ENCODE assay signal across 16 cellular contexts in the genomic region with DNA sequence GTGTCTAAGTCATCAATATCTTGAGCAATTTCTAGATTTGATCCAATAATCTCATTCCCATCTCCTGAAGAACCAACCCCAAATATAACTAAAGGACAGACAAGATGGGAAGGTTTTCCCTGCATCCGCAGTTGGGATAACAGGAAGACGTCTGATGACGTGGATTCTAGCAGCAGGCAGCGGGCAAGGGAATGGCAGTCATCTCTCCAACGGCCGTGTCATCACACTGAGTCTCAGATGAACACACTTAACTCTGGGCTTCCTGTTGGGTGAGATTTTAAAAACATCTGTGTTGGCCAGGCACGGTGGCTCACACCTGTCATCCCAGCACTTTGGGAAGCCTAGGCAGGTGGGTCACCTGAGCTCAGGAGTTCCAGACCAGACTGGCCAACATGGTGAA. TPM values are rescaled to one million over a fixed set of nuclear protein-coding genes. Genes with fewer than 3 reads are reported as not detected.
DNase-seq lines count a peak whose midpoint lies in the region; ATAC-seq, FAIRE-seq and TF ChIP-seq lines count a peak whose summit lies in the region.
"Had no signal": no experiment of that assay in that cellular context is flagged by ENCODE, and none has a peak within 500 bp of the region (broad histone marks: within the 10 kb centered on the region; RNA-seq: fewer than 3 reads in every experiment).

No MANE protein-coding gene starts in this region.

- 0 out of 20 replicates have a peak overlapping the region, but pooled peaks of 1 of the 10 experiments have one; percentile 37 for H3K4me3 ChIP-seq in BLaER1 treated with 17β-estradiol and CSF1 and Interleukin-3, amounts not matched to agents 10 nM and 100 nM
- H3K4me3 ChIP-seq in IMR-90 (ENCODE audit: insufficient read depth, low read depth, low read length) = no peak overlapping the region
- no peak overlapping the region for H3K4me3 ChIP-seq in neural progenitor cell
- no peak overlapping the region for H3K4me3 ChIP-seq in pancreas
- H3K4me3 ChIP-seq: A549, GM23338 had no signal

- CTCF ChIA-PET in IMR-90 (lab: Yijun Ruan, JAX) = no interaction called here

- no peaks in the 10 kb centered on the region for H4K20me1 ChIP-seq in BLaER1 treated with 17β-estradiol and CSF1 and Interleukin-3, amounts not matched to agents 10 nM and 100 nM
- H4K20me1 ChIP-seq in IMR-90 (ENCODE audit: insufficient read depth, low read length) = no peaks in the 10 kb centered on the region
- H4K20me1 ChIP-seq in neural progenitor cell (ENCODE audit: low read depth) = no peaks in the 10 kb centered on the region

- peak overlapping the region in 9 of 11 experiments; percentile 9 to 50 (median 37); a peak in 12 of 22 replicates for H3K9ac ChIP-seq in BLaER1 treated with 17β-estradiol and CSF1 and Interleukin-3, amounts not matched to agents 10 nM and 100 nM
- H3K9ac ChIP-seq in IMR-90 (ENCODE audit: low read depth, low read length) (no peak overlapping the region), neural progenitor cell (no peak overlapping the region)

- H2BK15ac ChIP-seq in IMR-90 (ENCODE audit: low read depth, low read length) = no peak overlapping the region

- H2BK120ac ChIP-seq in IMR-90 (ENCODE audit: low read depth, low read length) = no peak overlapping the region

- TF ChIP-seq POLR2A in IMR-90 (IDR thresholded peaks at IDR 0.05; ENCODE audit: low read depth, low read length) = no peak

- no peak for TF ChIP-seq RAD21 in IMR-90 (IDR thresholded peaks at IDR 0.05; ENCODE audit: low read length)

- intact Hi-C loops in IMR-90 (cut with micrococcal nuclease) (no loop called here), pancreas (cut with DNase I) (no loop called here)

- no peak overlapping the region for H2BK5ac ChIP-seq in IMR-90 (ENCODE audit: low read depth, low read length, poor library complexity, severe bottlenecking)

- H3K27me3 Mint-ChIP-seq in neural progenitor cell (ENCODE audit: insufficient read depth, low read depth) = peaks cover 17% of the 10 kb centered on the region

- H3K9me1 ChIP-seq in IMR-90 (ENCODE audit: insufficient read depth, low read length) = no peaks in the 10 kb centered on the region

- peak overlapping the region; percentile 42 for H3K27ac Mint-ChIP-seq in neural progenitor cell
- no peak overlapping the region for H3K27ac Mint-ChIP-seq in activated naive CD4-positive, alpha-beta T cell treated with anti-CD3 and anti-CD28 coated beads, Interleukin-2, amount 50 U/mL, for 72 hours
- H3K27ac Mint-ChIP-seq: CD8-positive, alpha-beta T cell; GM23338; IgD-negative memory B cell had no signal

- H2AFZ ChIP-seq in IMR-90 (replicated peaks; ENCODE audit: low read length, poor library complexity) (peak overlapping the region; percentile 23), neural progenitor cell (replicated peaks) (no peak overlapping the region)
- H2AFZ ChIP-seq: GM23338 had no signal

- peaks cover 14% of the 10 kb centered on the region for H3K4me1 Mint-ChIP-seq in neural progenitor cell
- H3K4me1 Mint-ChIP-seq: GM23338 had no signal

- H3F3A ChIP-seq in neural progenitor cell (ENCODE audit: low read depth) = no peaks in the 10 kb centered on the region

- H3K36me3 Mint-ChIP-seq in neural progenitor cell = peaks cover 2% of the 10 kb centered on the region
- peaks cover 9 to 14% of the 10 kb centered on the region in 2 donors for H3K36me3 Mint-ChIP-seq in activated naive CD4-positive, alpha-beta T cell treated with anti-CD3 and anti-CD28 coated beads, Interleukin-2, amount 50 U/mL, for 72 hours
- H3K36me3 Mint-ChIP-seq: CD8-positive, alpha-beta T cell had no signal

- ATAC-seq in IMR-90 (ENCODE audit: low read depth) (no peak), pancreas (no peak)
- no peak for ATAC-seq in activated naive CD4-positive, alpha-beta T cell treated with anti-CD3 and anti-CD28 coated beads, Interleukin-2, amount 50 U/mL, for 72 hours
- ATAC-seq: A549; CD8-positive, alpha-beta T cell; GM23338 had no signal

- no peak overlapping the region for H4K8ac ChIP-seq in IMR-90 (ENCODE audit: low read depth in 2 of 2, low read length in 2 of 2)

- peaks cover 30 to 55% (median 50%) of the 10 kb centered on the region in 10 experiments for H3K4me1 ChIP-seq in BLaER1 treated with 17β-estradiol and CSF1 and Interleukin-3, amounts not matched to agents 10 nM and 100 nM
- no peaks in the 10 kb centered on the region for H3K4me1 ChIP-seq in IMR-90 (ENCODE audit: control insufficient read depth, insufficient read depth, low read length)
- H3K4me1 ChIP-seq in neural progenitor cell = no peaks in the 10 kb centered on the region
- peaks cover 0 to 18% (median 9%) of the 10 kb centered on the region in 3 donors for H3K4me1 ChIP-seq in pancreas
- H3K4me1 ChIP-seq: A549 had no signal

- peaks cover 14% of the 10 kb centered on the region for H3K9me3 Mint-ChIP-seq in neural progenitor cell
- H3K9me3 Mint-ChIP-seq in activated naive CD4-positive, alpha-beta T cell treated with anti-CD3 and anti-CD28 coated beads, Interleukin-2, amount 50 U/mL, for 72 hours = peaks cover 4 to 12% of the 10 kb centered on the region in 2 donors

- no peak overlapping the region for H3K14ac ChIP-seq in IMR-90 (replicated peaks; ENCODE audit: low read depth, low read length)

- H3K27ac ChIP-seq in BLaER1 treated with 17β-estradiol and CSF1 and Interleukin-3, amounts not matched to agents 10 nM and 100 nM = peak overlapping the region in 9 of 11 experiments; percentile 25 to 71 (median 62); a peak in 17 of 22 replicates
- H3K27ac ChIP-seq in IMR-90 (ENCODE audit: insufficient read depth, low read length) = no peak overlapping the region
- no peak overlapping the region for H3K27ac ChIP-seq in neural progenitor cell
- H3K27ac ChIP-seq in pancreas = no peak overlapping the region
- H3K27ac ChIP-seq: A549 had no signal

- H3K4me3 Mint-ChIP-seq in neural progenitor cell = no peak overlapping the region
- H3K4me3 Mint-ChIP-seq: CD8-positive, alpha-beta T cell; GM23338 had no signal

- no peak overlapping the region for H3K23ac ChIP-seq in IMR-90 (ENCODE audit: low read depth, low read length)

- POLR2A ChIA-PET in IMR-90 (lab: Charles Lee; ENCODE audit: unreplicated experiment) = no interaction called here

- WGBS in IMR-90 (ENCODE audit: extremely low coverage in 2 of 2, insufficient read length in 1 of 2), 2 experiments = no CpG with 5 or more reads among the region's 7 CpGs
- 93 to 94% methylated on average over 7 of the region's 7 CpGs for WGBS in pancreas, 2 donors

- H3K9me3 ChIP-seq in BLaER1 treated with 17β-estradiol and CSF1 and Interleukin-3, amounts not matched to agents 10 nM and 100 nM (replicated peaks in 1 of 11) = peaks cover 13 to 19% (median 14%) of the 10 kb centered on the region in 11 experiments
- H3K9me3 ChIP-seq in IMR-90 (ENCODE audit: control insufficient read depth, insufficient read depth, low read length) (peaks cover 13% of the 10 kb centered on the region), neural progenitor cell (ENCODE audit: low read depth) (no peaks in the 10 kb centered on the region), pancreas (no peaks in the 10 kb centered on the region)

- H3K27me3 ChIP-seq in BLaER1 treated with 17β-estradiol and CSF1 and Interleukin-3, amounts not matched to agents 10 nM and 100 nM = peaks cover 0 to 6% (median 0%) of the 10 kb centered on the region in 11 experiments; a peak in 3 of 22 replicates
- H3K27me3 ChIP-seq in IMR-90 (ENCODE audit: control insufficient read depth, insufficient read depth, low read length) (no peaks in the 10 kb centered on the region; the same call in 1 of the 2 replicates), neural progenitor cell (no peaks in the 10 kb centered on the region), pancreas (no peaks in the 10 kb centered on the region)

- no peak for TF ChIP-seq CTCF in IMR-90 (conservative IDR thresholded peaks at IDR 0.05; ENCODE audit: low read depth, low read length)
- no peak for TF ChIP-seq CTCF in neural progenitor cell (IDR thresholded peaks at IDR 0.05)
- no peak for TF ChIP-seq CTCF in pancreas (IDR thresholded peaks at IDR 0.05)

- no peak overlapping the region for H2BK20ac ChIP-seq in IMR-90 (ENCODE audit: low read depth, low read length)

- DNase-seq in IMR-90 = no peak
- no peak for DNase-seq in neural progenitor cell (ENCODE audit: low spot score)
- no peak for DNase-seq in activated naive CD4-positive, alpha-beta T cell treated with anti-CD3 and anti-CD28 coated beads, Interleukin-2, amount 50 U/mL, for 72 hours (ENCODE audit: low spot score in 2 of 2)
- no peak for DNase-seq in 8988T
- DNase-seq in pancreas = no peak
- DNase-seq: AML-193; Calu3; CD8-positive, alpha-beta T cell; DMS79 treated with DMSO at 0.1 percent for 48 hours; GF-D8; HCEC 1CT had no signal

- H2AK5ac ChIP-seq in IMR-90 (ENCODE audit: low read depth, low read length) = peak overlapping the region; percentile 51; the same call in 1 of the 2 replicates

- no peak overlapping the region for H4K91ac ChIP-seq in IMR-90 (ENCODE audit: insufficient read depth, low read depth, low read length)

- no TSS peak for BruUV-seq in IMR-90 (replicated peaks; lab: Mats Ljungman, UMichigan)

- no peak overlapping the region for H3K56ac ChIP-seq in IMR-90 (ENCODE audit: extremely low read depth, insufficient read depth, low read length)

- H3K79me2 ChIP-seq in neural progenitor cell (ENCODE audit: low read depth) = no peaks in the 10 kb centered on the region

- no peak overlapping the region for H4K5ac ChIP-seq in IMR-90 (ENCODE audit: low read depth, low read length)

- H2AK9ac ChIP-seq in IMR-90 (replicated peaks; ENCODE audit: low read depth, low read length, poor library complexity) = no peak overlapping the region

- no peak for FAIRE-seq in pancreas (lab: Jason Lieb, UNC)
- FAIRE-seq: A549, H54 had no signal

- H3K36me3 ChIP-seq in BLaER1 treated with 17β-estradiol and CSF1 and Interleukin-3, amounts not matched to agents 10 nM and 100 nM = peaks cover 0 to 8% (median 0%) of the 10 kb centered on the region in 11 experiments; a peak in 3 of 22 replicates
- H3K36me3 ChIP-seq in IMR-90 (ENCODE audit: control insufficient read depth, insufficient read depth, low read length) = no peaks in the 10 kb centered on the region
- H3K36me3 ChIP-seq in neural progenitor cell = no peaks in the 10 kb centered on the region
- no peaks in the 10 kb centered on the region for H3K36me3 ChIP-seq in pancreas

- dilution Hi-C loops in IMR-90 (cut with HindIII; ENCODE audit: low sequenced_read_pairs, unreplicated experiment) = no loop called here

- H3K18ac ChIP-seq in IMR-90 (ENCODE audit: low read depth, low read length) = no peak overlapping the region

- H3K4ac ChIP-seq in IMR-90 (ENCODE audit: low read depth, low read length) = no peak overlapping the region

- no peaks in the 10 kb centered on the region for H3K79me1 ChIP-seq in IMR-90 (ENCODE audit: low read depth in 1 of 2, low read length in 2 of 2)

- in situ Hi-C loops in IMR-90 (cut with MboI; ENCODE audit: low sequenced_read_pairs) = no loop called here

- peak overlapping the region; percentile 63 to 85 (median 77) for H3K4me2 ChIP-seq in BLaER1 treated with 17β-estradiol and CSF1 and Interleukin-3, amounts not matched to agents 10 nM and 100 nM
- H3K4me2 ChIP-seq in IMR-90 (ENCODE audit: low read depth, low read length) (no peak overlapping the region), neural progenitor cell (no peak overlapping the region)
- H3K4me2 ChIP-seq: A549, GM23338 had no signal

RNA-seq across cellular contexts. Expression of gene TIMP2, which starts 20.9 kb away (rescaled TPM):
- total RNA-seq in IMR-90 (2012; rRNA removed) = 43.9 and 48.6 TPM in 2 replicates
- 352 and 416 TPM in 2 replicates for polyA plus RNA-seq in IMR-90 (2012; rRNA removed)
- 411 and 495 TPM in 2 replicates for polyA plus RNA-seq in IMR-90 (2012; cell fraction: cytosol; rRNA removed)
- 193 and 240 TPM in 2 replicates for polyA plus RNA-seq in IMR-90 (2012; cell fraction: nucleus; rRNA removed; ENCODE audit: low replicate concordance)
- total RNA-seq in neural progenitor cell (ENCODE audit: low replicate concordance) = 19.8 and 22.3 TPM in 2 replicates
- 1 to 10 TPM; 1.1 TPM for total RNA-seq in activated naive CD4-positive, alpha-beta T cell treated with anti-CD3 and anti-CD28 coated beads, Interleukin-2, amount 50 U/mL, for 72 hours
- 100 to 1,000 TPM in 1 of 6 donors, 10 to 100 TPM in 5; 39.9 to 128 (median 57.6) TPM for total RNA-seq in pancreas
- 10 to 100 TPM; 22.2 to 42.7 TPM for polyA plus RNA-seq in pancreas

RNA-seq across cellular contexts. Expression of gene LGALS3BP, which starts 33.6 kb away (rescaled TPM):
- total RNA-seq in IMR-90 (2012; rRNA removed) = 33.7 and 34.7 TPM in 2 replicates
- 249 and 273 TPM in 2 replicates for polyA plus RNA-seq in IMR-90 (2012; rRNA removed)
- polyA plus RNA-seq in IMR-90 (2012; cell fraction: cytosol; rRNA removed) = 146 and 259 TPM in 2 replicates
- polyA plus RNA-seq in IMR-90 (2012; cell fraction: nucleus; rRNA removed; ENCODE audit: low replicate concordance) = 165 and 308 TPM in 2 replicates
- total RNA-seq in neural progenitor cell (ENCODE audit: low replicate concordance) = 17.5 and 64.3 TPM in 2 replicates
- 10 to 100 TPM; 71.3 to 95.6 TPM for total RNA-seq in activated naive CD4-positive, alpha-beta T cell treated with anti-CD3 and anti-CD28 coated beads, Interleukin-2, amount 50 U/mL, for 72 hours
- total RNA-seq in pancreas = 100 to 1,000 TPM in 2 of 6 donors, 10 to 100 TPM in 4; 35.3 to 169 (median 71.4) TPM
- polyA plus RNA-seq in pancreas = 100 to 1,000 TPM in 1 of 2 donors, 10 to 100 TPM in 1; 80.1 to 102 TPM

RNA-seq across cellular contexts. Expression of gene CEP295NL, which starts 43.1 kb away (rescaled TPM):
- 0.56 and 0.72 TPM in 2 replicates for total RNA-seq in IMR-90 (2012; rRNA removed)
- polyA plus RNA-seq in IMR-90 (2012; rRNA removed) = 0.11 and 0.31 TPM in 2 replicates
- 0.09 and 0.15 TPM in 2 replicates for polyA plus RNA-seq in IMR-90 (2012; cell fraction: cytosol; rRNA removed)
- polyA plus RNA-seq in IMR-90 (2012; cell fraction: nucleus; rRNA removed; ENCODE audit: low replicate concordance) = 1.1 and 1.2 TPM in 2 replicates
- total RNA-seq in neural progenitor cell (ENCODE audit: low replicate concordance) = 0.28 and 0.39 TPM in 2 replicates
- total RNA-seq in activated naive CD4-positive, alpha-beta T cell treated with anti-CD3 and anti-CD28 coated beads, Interleukin-2, amount 50 U/mL, for 72 hours = under 1 TPM in 1 of 2 donors, not detected in 1; 0.61 TPM
- 1 to 10 TPM in 5 of 6 donors, under 1 TPM in 1; 0.87 to 5.1 (median 2.7) TPM for total RNA-seq in pancreas
- 1 to 10 TPM in 1 of 2 donors, under 1 TPM in 1; 0.21 to 4.1 TPM for polyA plus RNA-seq in pancreas
- polyA plus RNA-seq: GM23338 had no signal

Comparison
In these comparisons a context has a peak if more than half of its experiments do, and no peak if none do; other contexts are left out.
1. H3K27ac ChIP-seq: peak in BLaER1 treated with 17β-estradiol and CSF1 and Interleukin-3, amounts not matched to agents 10 nM and 100 nM (9 of 11); none in IMR-90 (single experiment), neural progenitor cell (single experiment) and pancreas (0 of 4).
2. H3K4me2 ChIP-seq: peak in BLaER1 treated with 17β-estradiol and CSF1 and Interleukin-3, amounts not matched to agents 10 nM and 100 nM (11 of 11); none in IMR-90 (single experiment) and neural progenitor cell (single experiment).
3. H3K9ac ChIP-seq: peak in BLaER1 treated with 17β-estradiol and CSF1 and Interleukin-3, amounts not matched to agents 10 nM and 100 nM (9 of 11); none in IMR-90 (single experiment) and neural progenitor cell (single experiment).